ENCODE assay signal across 12 cellular contexts in genomic region chr14:53570411-53571387, GRCh38.
DNase-seq lines count a peak whose midpoint lies in the region; ATAC-seq and TF ChIP-seq lines count a peak whose summit lies in the region.
"Had no signal": no experiment of that assay in that cellular context is flagged by ENCODE, and none has a peak within 500 bp of the region (broad histone marks: within the 10 kb centered on the region; RNA-seq: fewer than 3 reads in every experiment).

No MANE protein-coding gene starts in this region.

- no peak overlapping the region for H3K4me3 Mint-ChIP-seq in stimulated activated naive B cell treated with anti-CD40 and anti-IgM and Interleukin-4, amounts not matched to agents 10 μg/mL and 1 μg/mL and 100 μg/mL, for 72 hours
- H3K4me3 Mint-ChIP-seq: activated CD4-positive, alpha-beta memory T cell treated with anti-CD3 and anti-CD28 coated beads, Interleukin-2, amount 10 ng/mL, durations not matched to agents 7 days and 5 days had no signal

- H3K9me3 Mint-ChIP-seq in stimulated activated naive B cell treated with anti-CD40 and anti-IgM and Interleukin-4, amounts not matched to agents 10 μg/mL and 1 μg/mL and 100 μg/mL, for 72 hours: peaks cover 0 to 2% of the 10 kb centered on the region in 2 donors

- peaks cover 17 to 36% of the 10 kb centered on the region in 2 donors for H3K4me1 Mint-ChIP-seq in stimulated activated naive B cell treated with anti-CD40 and anti-IgM and Interleukin-4, amounts not matched to agents 10 μg/mL and 1 μg/mL and 100 μg/mL, for 72 hours
- H3K4me1 Mint-ChIP-seq: activated CD4-positive, alpha-beta memory T cell treated with anti-CD3 and anti-CD28 coated beads, Interleukin-2, amount 10 ng/mL, durations not matched to agents 7 days and 5 days had no signal

- H3K27ac Mint-ChIP-seq in stimulated activated naive B cell treated with anti-CD40 and anti-IgM and Interleukin-4, amounts not matched to agents 10 μg/mL and 1 μg/mL and 100 μg/mL, for 72 hours: peak overlapping the region; percentile 88
- H3K27ac Mint-ChIP-seq: activated CD4-positive, alpha-beta memory T cell treated with anti-CD3 and anti-CD28 coated beads, Interleukin-2, amount 10 ng/mL, durations not matched to agents 7 days and 5 days had no signal

- H3K36me3 Mint-ChIP-seq in stimulated activated naive B cell treated with anti-CD40 and anti-IgM and Interleukin-4, amounts not matched to agents 10 μg/mL and 1 μg/mL and 100 μg/mL, for 72 hours: no peaks in the 10 kb centered on the region

- DNase-seq in activated CD4-positive, CD25-positive, alpha-beta regulatory T cell treated with anti-CD3 and anti-CD28 coated beads, Interleukin-2, amount 50 U/mL, for 72 hours: no peak
- DNase-seq in stimulated activated naive B cell treated with anti-CD40 and anti-IgM and Interleukin-4, amounts not matched to agents 10 μg/mL and 1 μg/mL and 100 μg/mL, for 72 hours: peak; percentile 47
- no peak for DNase-seq in NCI-H510A treated with DMSO at 0.1 percent for 48 hours (lab: John Stamatoyannopoulos, UW)
- no peak for DNase-seq in islet precursor cell
- DNase-seq: activated CD4-positive, alpha-beta memory T cell treated with anti-CD3 and anti-CD28 coated beads, Interleukin-2, amount 10 ng/mL, durations not matched to agents 7 days and 5 days; left ventricle myocardium superior; NCI-H2107; SIG-M5 had no signal

- H3K27me3 Mint-ChIP-seq in stimulated activated naive B cell treated with anti-CD40 and anti-IgM and Interleukin-4, amounts not matched to agents 10 μg/mL and 1 μg/mL and 100 μg/mL, for 72 hours: peaks cover 12 to 17% of the 10 kb centered on the region in 2 donors

- peak; percentile 13 to 38 for ATAC-seq in activated CD4-positive, CD25-positive, alpha-beta regulatory T cell treated with anti-CD3 and anti-CD28 coated beads, Interleukin-2, amount 50 U/mL, for 24 hours
- ATAC-seq in GM21786 (IDR thresholded peaks at IDR 0.05; ENCODE audit: unreplicated experiment): peak; percentile 95
- ATAC-seq in HG03342 (IDR thresholded peaks at IDR 0.05; ENCODE audit: unreplicated experiment): peak; percentile 95
- ATAC-seq in stimulated activated naive B cell treated with anti-CD40 and anti-IgM and Interleukin-4, amounts not matched to agents 10 μg/mL and 1 μg/mL and 100 μg/mL, for 72 hours (replicated peaks): peak; percentile 90 to 92
- no peak for ATAC-seq in SK-N-SH treated with all-trans-retinoic acid at 6 μM for 48 hours
- ATAC-seq: left ventricle myocardium superior had no signal

TF ChIP-seq in SK-N-SH treated with all-trans-retinoic acid at 6 μM for 48 hours, 23 proteins besides CTCF, POLR2A, EP300 and RAD21 (continues in another document):
- TF ChIP-seq BACH2 (CRISPR knock-in tag; IDR thresholded peaks at IDR 0.05; ENCODE audit: borderline replicate concordance): no peak
- TF ChIP-seq PATZ1 (CRISPR knock-in tag; IDR thresholded peaks at IDR 0.05; ENCODE audit: borderline replicate concordance): no peak
- no peak for TF ChIP-seq ZNF565 (CRISPR knock-in tag; conservative IDR thresholded peaks at IDR 0.05; ENCODE audit: low read depth)
- no peak for TF ChIP-seq ZNF70 (CRISPR knock-in tag; IDR thresholded peaks at IDR 0.05)
- no peak for TF ChIP-seq TCF4 (CRISPR knock-in tag; IDR thresholded peaks at IDR 0.05; ENCODE audit: borderline replicate concordance)
- no peak for TF ChIP-seq GLIS3 (CRISPR knock-in tag; IDR thresholded peaks at IDR 0.05)
- no peak for TF ChIP-seq OSR1 (CRISPR knock-in tag; IDR thresholded peaks at IDR 0.05)
- no peak for TF ChIP-seq ZFP3 (CRISPR knock-in tag; IDR thresholded peaks at IDR 0.05)
- no peak for TF ChIP-seq ARNTL (CRISPR knock-in tag; IDR thresholded peaks at IDR 0.05; ENCODE audit: borderline replicate concordance, low read depth)
- TF ChIP-seq ZFP30 (CRISPR knock-in tag; IDR thresholded peaks at IDR 0.05): no peak
- TF ChIP-seq ISL1 (CRISPR knock-in tag; IDR thresholded peaks at IDR 0.05): no peak
- no peak for TF ChIP-seq CSRNP3 (CRISPR knock-in tag; IDR thresholded peaks at IDR 0.05)
- TF ChIP-seq ESRRG (CRISPR knock-in tag; IDR thresholded peaks at IDR 0.05): no peak
- TF ChIP-seq, protein P1, sequence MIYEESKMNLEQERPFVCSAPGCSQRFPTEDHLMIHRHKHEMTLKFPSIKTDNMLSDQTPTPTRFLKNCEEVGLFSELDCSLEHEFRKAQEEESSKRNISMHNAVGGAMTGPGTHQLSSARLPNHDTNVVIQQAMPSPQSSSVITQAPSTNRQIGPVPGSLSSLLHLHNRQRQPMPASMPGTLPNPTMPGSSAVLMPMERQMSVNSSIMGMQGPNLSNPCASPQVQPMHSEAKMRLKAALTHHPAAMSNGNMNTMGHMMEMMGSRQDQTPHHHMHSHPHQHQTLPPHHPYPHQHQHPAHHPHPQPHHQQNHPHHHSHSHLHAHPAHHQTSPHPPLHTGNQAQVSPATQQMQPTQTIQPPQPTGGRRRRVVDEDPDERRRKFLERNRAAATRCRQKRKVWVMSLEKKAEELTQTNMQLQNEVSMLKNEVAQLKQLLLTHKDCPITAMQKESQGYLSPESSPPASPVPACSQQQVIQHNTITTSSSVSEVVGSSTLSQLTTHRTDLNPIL (CRISPR knock-in tag; IDR thresholded peaks at IDR 0.05; ENCODE audit: low read depth): no peak
- TF ChIP-seq, protein P2, sequence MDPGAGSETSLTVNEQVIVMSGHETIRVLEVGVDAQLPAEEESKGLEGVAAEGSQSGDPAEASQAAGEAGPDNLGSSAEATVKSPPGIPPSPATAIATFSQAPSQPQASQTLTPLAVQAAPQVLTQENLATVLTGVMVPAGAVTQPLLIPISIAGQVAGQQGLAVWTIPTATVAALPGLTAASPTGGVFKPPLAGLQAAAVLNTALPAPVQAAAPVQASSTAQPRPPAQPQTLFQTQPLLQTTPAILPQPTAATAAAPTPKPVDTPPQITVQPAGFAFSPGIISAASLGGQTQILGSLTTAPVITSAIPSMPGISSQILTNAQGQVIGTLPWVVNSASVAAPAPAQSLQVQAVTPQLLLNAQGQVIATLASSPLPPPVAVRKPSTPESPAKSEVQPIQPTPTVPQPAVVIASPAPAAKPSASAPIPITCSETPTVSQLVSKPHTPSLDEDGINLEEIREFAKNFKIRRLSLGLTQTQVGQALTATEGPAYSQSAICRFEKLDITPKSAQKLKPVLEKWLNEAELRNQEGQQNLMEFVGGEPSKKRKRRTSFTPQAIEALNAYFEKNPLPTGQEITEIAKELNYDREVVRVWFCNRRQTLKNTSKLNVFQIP (CRISPR knock-in tag; IDR thresholded peaks at IDR 0.05; ENCODE audit: borderline replicate concordance, low read depth): no peak
- no peak for TF ChIP-seq CSDC2 (CRISPR knock-in tag; IDR thresholded peaks at IDR 0.05)
- no peak for TF ChIP-seq TOX (CRISPR knock-in tag; IDR thresholded peaks at IDR 0.05; ENCODE audit: borderline replicate concordance)
- TF ChIP-seq TSHZ2 (CRISPR knock-in tag; IDR thresholded peaks at IDR 0.05): no peak
- TF ChIP-seq ZC3H10 (CRISPR knock-in tag; IDR thresholded peaks at IDR 0.05): no peak
